ENCODE assay signal across 8 cellular contexts in genomic region chr3:184812845-184813157, GRCh38. TPM values are rescaled to one million over a fixed set of nuclear protein-coding genes. Genes with fewer than 3 reads are reported as not detected.
DNase-seq lines count a peak whose midpoint lies in the region; ATAC-seq and TF ChIP-seq lines count a peak whose summit lies in the region.

No MANE protein-coding gene starts in this region.

- peaks cover 27% of the 10 kb centered on the region for H3K4me1 ChIP-seq in OCI-LY7 (ENCODE audit: insufficient read depth, low read length, poor library complexity, severe bottlenecking)
- H3K4me1 ChIP-seq in ovary (ENCODE audit: insufficient read depth), result peaks cover 5% of the 10 kb centered on the region

- H2AFZ ChIP-seq in OCI-LY7 (ENCODE audit: low read length), result peak overlapping the region; percentile 96; the same call in 1 of the 2 replicates

- peaks cover 16% of the 10 kb centered on the region for H3K36me3 Mint-ChIP-seq in Calu3 (ENCODE audit: insufficient read depth, unreplicated experiment)

- peak overlapping the region; percentile 14 for H3K27ac Mint-ChIP-seq in Calu3 (ENCODE audit: unreplicated experiment)

- BruUV-seq in Calu3 (replicated peaks; lab: Mats Ljungman, UMichigan), result no TSS peak
- no TSS peak for BruUV-seq in OCI-LY7 (replicated peaks; lab: Mats Ljungman, UMichigan)

- no peak for TF ChIP-seq POLR2A in ovary (IDR thresholded peaks at IDR 0.05)

- WGBS in ovary, 3 donors, result 15 to 31% (median 20%) methylated on average over 7 of the region's 7 CpGs

- intact Hi-C loops in Calu3 (cut with micrococcal nuclease; ENCODE audit: unreplicated experiment) (no loop called here), OCI-LY7 (cut with micrococcal nuclease; ENCODE audit: unreplicated experiment) (loop anchor here (5.0 kb wide), 1 partner anchor 1120 kb away; no protein-coding TSS in a partner anchor), ovary (cut with DNase I) (no loop called here)

- no peaks in the 10 kb centered on the region for H3K9me3 Mint-ChIP-seq in Calu3 (ENCODE audit: low read depth, unreplicated experiment)

- H3K4me2 ChIP-seq in OCI-LY7 (ENCODE audit: low read length), result peak overlapping the region; percentile 95

- H3K4me3 Mint-ChIP-seq in Calu3 (ENCODE audit: low read depth, unreplicated experiment), result peak overlapping the region; percentile 84

- DNase-seq in Calu3, result peak; percentile 36
- DNase-seq in OCI-LY7 (ENCODE audit: low spot score), result no peak
- no peak for DNase-seq in epithelial cell of esophagus (ENCODE audit: low read depth)
- peak in 1 of 5 donors; percentile 32 for DNase-seq in ovary
- DNase-seq in OCI-M2 (lab: John Stamatoyannopoulos, UW; ENCODE audit: unreplicated experiment), result no peak
- DNase-seq in NCI-H1694 treated with DMSO at 0.1 percent for 48 hours (lab: John Stamatoyannopoulos, UW), result no peak

- no peaks in the 10 kb centered on the region for H3K27me3 Mint-ChIP-seq in Calu3 (ENCODE audit: unreplicated experiment)

- H3K79me2 ChIP-seq in OCI-LY7 (ENCODE audit: insufficient read depth, low read depth, low read length), result peaks cover 18% of the 10 kb centered on the region; the same call in 1 of the 2 replicates

- H3K27me3 ChIP-seq in ovary, result no peaks in the 10 kb centered on the region

- 0 out of 2 replicates have a peak, but pooled peaks cover 3% of the 10 kb centered on the region for H4K20me1 ChIP-seq in OCI-LY7 (ENCODE audit: insufficient read depth, low read length)

- H3K9me2 ChIP-seq in OCI-LY7 (ENCODE audit: insufficient read depth, low read length), result no peaks in the 10 kb centered on the region

- H3K36me3 ChIP-seq in OCI-LY7 (ENCODE audit: insufficient read depth, low read length) (0 out of 2 replicates have a peak, but pooled peaks cover 5% of the 10 kb centered on the region), ovary (no peaks in the 10 kb centered on the region)

- H3K9me3 ChIP-seq in OCI-LY7 (ENCODE audit: low read length), result no peaks in the 10 kb centered on the region
- H3K9me3 ChIP-seq in ovary, result no peaks in the 10 kb centered on the region

- no peak for ATAC-seq in HG03280 (IDR thresholded peaks at IDR 0.05; ENCODE audit: unreplicated experiment)
- ATAC-seq in HG02970 (IDR thresholded peaks at IDR 0.05; ENCODE audit: low FRiP score, unreplicated experiment), result no peak

- no peak for TF ChIP-seq CTCF in Calu3 (IDR thresholded peaks at IDR 0.05; ENCODE audit: unreplicated experiment)
- no peak for TF ChIP-seq CTCF in OCI-LY7 (conservative IDR thresholded peaks at IDR 0.05; ENCODE audit: low read length)
- no peak for TF ChIP-seq CTCF in epithelial cell of esophagus (IDR thresholded peaks at IDR 0.05; ENCODE audit: insufficient read depth, low read depth, low read length, missing control alignments)
- no peak for TF ChIP-seq CTCF in ovary (IDR thresholded peaks at IDR 0.05)

- POLR2A ChIA-PET in OCI-LY7 (lab: Charles Lee), result interaction anchor here (0.5 to 2.3 kb wide), 6 partner anchors 8 to 125 kb away, joined by 3 to 9 read pairs (median 4); no protein-coding TSS in a partner anchor

- H3K4me3 ChIP-seq in OCI-LY7 (ENCODE audit: low read depth, low read length, poor library complexity, severe bottlenecking) (peak overlapping the region; percentile 89), epithelial cell of esophagus (ENCODE audit: low read length) (peak overlapping the region; percentile 91), ovary (peak overlapping the region; percentile 82)

- no peak for TF ChIP-seq EP300 in ovary (IDR thresholded peaks at IDR 0.05)

- H3K27ac ChIP-seq in OCI-LY7 (ENCODE audit: low read depth, low read length, poor library complexity, severe bottlenecking) (no peak overlapping the region), ovary (no peak overlapping the region)

- CTCF ChIA-PET in Calu3 (lab: Charles Lee) (interaction anchor here (0.5 to 1.4 kb wide), 3 partner anchors 11 to 260 kb away, joined by 3 to 4 read pairs (median 3); no protein-coding TSS in a partner anchor), OCI-LY7 (lab: Charles Lee; ENCODE audit: unreplicated experiment) (no interaction called here)

- H3K4me1 Mint-ChIP-seq in Calu3 (ENCODE audit: low read depth, unreplicated experiment), result peaks cover 12% of the 10 kb centered on the region

RNA-seq across cellular contexts. Expression of gene VPS8, which starts 0.8 kb away (rescaled TPM):
- 62.5 and 72.8 TPM in 2 replicates for total RNA-seq in Calu3 (2022)
- total RNA-seq in OCI-LY7 (2014; rRNA removed; shearing (Covaris generic)), result 33.5 and 38.6 TPM in 2 replicates
- total RNA-seq in OCI-LY7 (2022), result 44.9 and 45.9 TPM in 2 replicates
- total RNA-seq in ovary, result 10 to 100 TPM; 37.9 to 58.8 (median 47.7) TPM
- polyA plus RNA-seq in ovary, result 10 to 100 TPM; 15.0 to 24.9 TPM
